Comparison of ENCODE assay signal across 14 cellular contexts in genomic region chr1:9606948-9607347, GRCh38.
"Had no signal": no experiment of that assay in that cellular context is flagged by ENCODE, and none has a peak within 500 bp of the region (broad histone marks: within the 10 kb centered on the region; RNA-seq: fewer than 3 reads in every experiment).

No MANE protein-coding gene starts in this region.

- H3K9me3 ChIP-seq: ascending aorta, colonic mucosa, esophagus muscularis mucosa, mucosa of descending colon, neutrophil, upper lobe of left lung had no signal

- H3K27me3 ChIP-seq: ascending aorta, colonic mucosa, esophagus muscularis mucosa, neutrophil, upper lobe of left lung had no signal

- H3K4me3 Mint-ChIP-seq: immature natural killer cell; naive thymus-derived CD4-positive, alpha-beta T cell; stimulated activated naive CD8-positive, alpha-beta T cell treated with anti-CD3 and anti-CD28 coated beads, Interleukin-15, amount 100 ng/mL, for 72 hours had no signal

- H3K4me1 ChIP-seq: ascending aorta, colonic mucosa, esophagus muscularis mucosa, upper lobe of left lung had no signal

- H3K36me3 Mint-ChIP-seq: immature natural killer cell had no signal

- H3K27me3 Mint-ChIP-seq: naive thymus-derived CD4-positive, alpha-beta T cell; stimulated activated naive CD8-positive, alpha-beta T cell treated with anti-CD3 and anti-CD28 coated beads, Interleukin-15, amount 100 ng/mL, for 72 hours had no signal

- H3K4me3 ChIP-seq: ascending aorta, colonic mucosa, esophagus muscularis mucosa, mucosa of descending colon, upper lobe of left lung had no signal

- H3K9me3 Mint-ChIP-seq: immature natural killer cell; naive thymus-derived CD4-positive, alpha-beta T cell; stimulated activated naive CD8-positive, alpha-beta T cell treated with anti-CD3 and anti-CD28 coated beads, Interleukin-15, amount 100 ng/mL, for 72 hours had no signal

- ATAC-seq: mucosa of descending colon; naive thymus-derived CD4-positive, alpha-beta T cell; sciatic nerve; stimulated activated naive CD8-positive, alpha-beta T cell treated with anti-CD3 and anti-CD28 coated beads, Interleukin-15, amount 100 ng/mL, for 72 hours had no signal

- DNase-seq: activated CD4-positive, alpha-beta T cell treated with anti-CD3 and anti-CD28 coated beads, Interleukin-2, amount 50 U/mL, for 1 hour; activated naive CD4-positive, alpha-beta T cell; activated T-cell treated with anti-CD3 and anti-CD28 coated beads for 4 hours; colonic mucosa; glutamatergic neuron; immature natural killer cell; naive thymus-derived CD4-positive, alpha-beta T cell; stimulated activated naive CD8-positive, alpha-beta T cell treated with anti-CD3 and anti-CD28 coated beads, Interleukin-15, amount 100 ng/mL, for 72 hours had no signal

- H3K4me1 Mint-ChIP-seq: immature natural killer cell; naive thymus-derived CD4-positive, alpha-beta T cell; stimulated activated naive CD8-positive, alpha-beta T cell treated with anti-CD3 and anti-CD28 coated beads, Interleukin-15, amount 100 ng/mL, for 72 hours had no signal

- H3K36me3 ChIP-seq: colonic mucosa had no signal

- H3K27ac Mint-ChIP-seq: immature natural killer cell; naive thymus-derived CD4-positive, alpha-beta T cell had no signal

- H3K27ac ChIP-seq: ascending aorta, colonic mucosa, esophagus muscularis mucosa, neutrophil, upper lobe of left lung had no signal
